ENCODE assay signal across 14 cellular contexts in the genomic region with DNA sequence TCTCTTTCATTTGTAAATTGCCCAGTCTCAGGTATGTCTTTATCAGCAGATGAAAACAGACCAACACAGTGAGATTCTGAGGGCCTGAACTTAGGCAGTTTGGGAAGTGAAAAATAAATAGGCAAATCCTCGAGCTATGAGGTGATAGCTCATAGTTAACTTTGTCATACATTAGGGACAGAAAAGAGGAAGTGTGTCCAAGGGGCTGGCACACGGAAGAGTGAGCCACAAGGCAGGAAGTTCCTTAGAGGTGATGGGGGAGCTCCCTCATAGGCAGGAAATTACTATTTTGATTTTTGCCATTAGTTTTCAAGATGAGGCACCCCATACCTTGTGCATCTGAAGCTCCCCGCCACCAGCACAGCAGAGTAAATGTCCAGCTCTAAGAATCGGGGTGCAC.
DNase-seq lines count a peak whose midpoint lies in the region; ATAC-seq and TF ChIP-seq lines count a peak whose summit lies in the region.
"Had no signal": no experiment of that assay in that cellular context is flagged by ENCODE, and none has a peak within 500 bp of the region (broad histone marks: within the 10 kb centered on the region; RNA-seq: fewer than 3 reads in every experiment).

No MANE protein-coding gene starts in this region.

- no peaks in the 10 kb centered on the region for H3K9me3 Mint-ChIP-seq in effector memory CD8-positive, alpha-beta T cell
- no peaks in the 10 kb centered on the region for H3K9me3 Mint-ChIP-seq in CD8-positive, alpha-beta memory T cell

- H2AFZ ChIP-seq in hepatocyte, result no peak overlapping the region

- WGBS in hepatocyte (ENCODE audit: low lambda C conversion rate, missing lambda C conversion rate), result 90% methylated on average over 4 of the region's 4 CpGs

- H3K27me3 Mint-ChIP-seq in effector memory CD8-positive, alpha-beta T cell, result peaks cover 0 to 6% of the 10 kb centered on the region in 2 donors
- peaks cover 3 to 5% of the 10 kb centered on the region in 2 donors for H3K27me3 Mint-ChIP-seq in CD8-positive, alpha-beta memory T cell

- no peaks in the 10 kb centered on the region for H3K9me3 ChIP-seq in hepatocyte (ENCODE audit: low read depth)
- no peaks in the 10 kb centered on the region for H3K9me3 ChIP-seq in CD8-positive, alpha-beta memory T cell (ENCODE audit: low read length)
- H3K9me3 ChIP-seq: vagina had no signal

- ATAC-seq in GM18505 (IDR thresholded peaks at IDR 0.05; ENCODE audit: unreplicated experiment) (peak; percentile 77), GM21619 (IDR thresholded peaks at IDR 0.05; ENCODE audit: unreplicated experiment) (peak; percentile 90), HG03520 (IDR thresholded peaks at IDR 0.05; ENCODE audit: unreplicated experiment) (peak; percentile 50), HG03439 (IDR thresholded peaks at IDR 0.05; ENCODE audit: unreplicated experiment) (no peak)
- no peak for ATAC-seq in effector memory CD8-positive, alpha-beta T cell (replicated peaks)

- CTCF ChIA-PET in CD8-positive, alpha-beta memory T cell (lab: Charles Lee), result interaction anchor here (1.1 kb wide), 1 partner anchor 14 kb away, joined by 3 read pairs; no protein-coding TSS in a partner anchor

- no peak for TF ChIP-seq POLR2A in GM18505 (IDR thresholded peaks at IDR 0.05; ENCODE audit: borderline replicate concordance, extremely low read depth, insufficient read depth, insufficient read length)

- H3K4me3 Mint-ChIP-seq in effector memory CD8-positive, alpha-beta T cell, result no peak overlapping the region
- no peak overlapping the region for H3K4me3 Mint-ChIP-seq in CD8-positive, alpha-beta memory T cell

- H3K9me2 ChIP-seq in hepatocyte (replicated peaks; ENCODE audit: insufficient read depth), result no peaks in the 10 kb centered on the region

- H3K27me3 ChIP-seq in hepatocyte, result no peaks in the 10 kb centered on the region
- H3K27me3 ChIP-seq in CD8-positive, alpha-beta memory T cell (ENCODE audit: insufficient read depth, low read length, poor library complexity, severe bottlenecking), result no peaks in the 10 kb centered on the region
- H3K27me3 ChIP-seq: vagina had no signal

- no peaks in the 10 kb centered on the region for H4K20me1 ChIP-seq in hepatocyte (ENCODE audit: insufficient read depth, poor library complexity, severe bottlenecking)

- no peak for DNase-seq in effector memory CD8-positive, alpha-beta T cell
- DNase-seq in hepatocyte (ENCODE audit: low spot score), result no peak
- no peak for DNase-seq in CD8-positive, alpha-beta memory T cell
- DNase-seq in dedifferentiated amniotic fluid mesenchymal stem cell (ENCODE audit: extremely low spot score), result no peak
- DNase-seq: activated CD4-positive, alpha-beta T cell treated with anti-CD3 and anti-CD28 coated beads, Interleukin-2, amount 50 U/mL, for 1 hour; DMS53; H7; NCI-H1048 had no signal

- peaks cover 9 to 15% of the 10 kb centered on the region in 2 donors for H3K4me1 Mint-ChIP-seq in effector memory CD8-positive, alpha-beta T cell (ENCODE audit: low read depth in 2 of 2)
- peaks cover 7 to 9% (median 7%) of the 10 kb centered on the region in 3 donors for H3K4me1 Mint-ChIP-seq in CD8-positive, alpha-beta memory T cell

- POLR2A ChIA-PET in CD8-positive, alpha-beta memory T cell (lab: Charles Lee), result no interaction called here

- H3K4me1 ChIP-seq in hepatocyte (ENCODE audit: insufficient read depth), result no peaks in the 10 kb centered on the region
- peaks cover 4% of the 10 kb centered on the region for H3K4me1 ChIP-seq in CD8-positive, alpha-beta memory T cell (ENCODE audit: insufficient read depth, low read length)
- H3K4me1 ChIP-seq: vagina had no signal

- no peaks in the 10 kb centered on the region for H3K79me2 ChIP-seq in hepatocyte

- no peak overlapping the region for H3K27ac ChIP-seq in hepatocyte
- no peak overlapping the region for H3K27ac ChIP-seq in CD8-positive, alpha-beta memory T cell (ENCODE audit: low read depth, low read length)
- H3K27ac ChIP-seq: vagina had no signal

- H3K36me3 Mint-ChIP-seq in effector memory CD8-positive, alpha-beta T cell (ENCODE audit: insufficient read depth), result no peaks in the 10 kb centered on the region
- no peaks in the 10 kb centered on the region for H3K36me3 Mint-ChIP-seq in CD8-positive, alpha-beta memory T cell

- TF ChIP-seq CTCF in hepatocyte (IDR thresholded peaks at IDR 0.05; ENCODE audit: poor library complexity), result no peak

- peak overlapping the region; percentile 14 to 53 for H3K27ac Mint-ChIP-seq in effector memory CD8-positive, alpha-beta T cell
- peak overlapping the region in 2 of 8 donors; percentile 19 to 94 for H3K27ac Mint-ChIP-seq in CD8-positive, alpha-beta memory T cell
- H3K27ac Mint-ChIP-seq: progenitor cell of endocrine pancreas had no signal

- no peak overlapping the region for H3K4me3 ChIP-seq in hepatocyte
- no peak overlapping the region for H3K4me3 ChIP-seq in CD8-positive, alpha-beta memory T cell (ENCODE audit: low read length)
- H3K4me3 ChIP-seq: vagina had no signal

- no peak overlapping the region for H3K4me2 ChIP-seq in hepatocyte

- H3K36me3 ChIP-seq in hepatocyte (replicated peaks; ENCODE audit: insufficient read depth, low read depth), result no peaks in the 10 kb centered on the region
- H3K36me3 ChIP-seq in CD8-positive, alpha-beta memory T cell (ENCODE audit: insufficient read depth, low read length), result no peaks in the 10 kb centered on the region
- H3K36me3 ChIP-seq: vagina had no signal

Comparison
In these comparisons a context has a peak if more than half of its experiments do, and no peak if none do; other contexts are left out.
1. ATAC-seq: peak in GM18505 (single experiment), GM21619 (single experiment) and HG03520 (single experiment); none in effector memory CD8-positive, alpha-beta T cell (single experiment) and HG03439 (single experiment).